19 cellular contexts compared by ENCODE assay signal in the genomic region with DNA sequence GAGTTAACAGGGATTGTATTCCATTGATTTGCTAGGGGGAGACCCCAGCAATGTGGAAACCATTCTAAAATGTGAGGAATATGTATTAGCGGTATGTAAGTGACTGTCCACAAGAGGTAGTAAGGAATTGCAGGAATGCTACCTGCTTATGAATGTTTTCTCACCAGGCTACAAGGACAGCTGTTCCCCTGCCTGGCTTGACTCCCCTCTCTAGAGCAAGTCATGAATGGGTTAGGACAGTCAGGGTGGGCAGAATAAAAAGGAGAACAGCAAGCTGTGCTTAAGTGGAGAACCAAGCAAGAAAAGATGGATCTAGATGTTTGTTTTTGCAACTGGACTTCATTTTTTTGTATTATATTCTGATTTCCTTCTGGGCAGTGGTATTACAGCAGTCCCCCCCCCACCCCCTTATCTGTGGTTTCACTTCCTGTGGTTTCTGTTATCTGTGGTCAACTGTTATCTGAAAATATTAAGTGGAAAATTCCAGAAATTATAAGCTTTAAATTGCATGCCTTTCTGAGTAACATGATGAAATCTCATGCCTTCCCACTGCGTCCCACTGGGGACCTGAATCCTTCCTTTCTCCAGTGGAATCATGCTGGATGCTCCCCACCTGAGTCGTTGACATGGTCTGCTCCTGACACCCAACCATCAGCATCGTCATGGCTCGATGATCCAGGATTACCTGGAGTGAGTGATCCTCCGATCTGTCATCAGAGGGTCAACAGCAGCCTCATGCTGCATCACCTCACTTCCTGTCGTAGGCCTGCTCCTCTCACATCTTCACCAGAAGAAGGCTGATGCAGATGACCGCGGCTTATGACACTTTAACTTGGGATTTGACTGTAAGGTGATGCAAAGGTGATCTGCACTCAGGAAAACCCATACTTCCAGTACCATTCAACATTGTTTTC. TPM values are rescaled to one million over a fixed set of nuclear protein-coding genes. Genes with fewer than 3 reads are reported as not detected.
DNase-seq lines count a peak whose midpoint lies in the region; ATAC-seq and TF ChIP-seq lines count a peak whose summit lies in the region.
"Had no signal": no experiment of that assay in that cellular context is flagged by ENCODE, and none has a peak within 500 bp of the region (broad histone marks: within the 10 kb centered on the region; RNA-seq: fewer than 3 reads in every experiment).

No MANE protein-coding gene starts in this region.

- no peak overlapping the region for H3K27ac ChIP-seq in HEK293 (ENCODE audit: extremely low read depth, low read depth, low read length)
- no peak overlapping the region for H3K27ac ChIP-seq in sigmoid colon
- H3K27ac ChIP-seq: left ventricle myocardium inferior, neutrophil, Peyer's patch had no signal

- no peak for ATAC-seq in HG02759 (IDR thresholded peaks at IDR 0.05; ENCODE audit: unreplicated experiment)
- ATAC-seq: activated naive CD4-positive, alpha-beta T cell treated with anti-CD3 and anti-CD28 coated beads, Interleukin-2, amount 50 U/mL, for 72 hours; SK-N-SH treated with all-trans-retinoic acid at 6 μM for 48 hours had no signal

- POLR2A ChIA-PET in HEK293 (lab: Yijun Ruan, JAX) = interaction anchor here (0.6 kb wide), 1 partner anchor 631 kb away, joined by 3 read pairs; a partner anchor contains a TSS

- WGBS in sigmoid colon, 2 donors = 89% methylated on average over 9 of the region's 9 CpGs

- intact Hi-C loops in sigmoid colon (cut with DNase I) = no loop called here

- no peak for TF ChIP-seq POLR2A in sigmoid colon (IDR thresholded peaks at IDR 0.05)

- no peak for TF ChIP-seq EP300 in sigmoid colon (IDR thresholded peaks at IDR 0.05)

- no peaks in the 10 kb centered on the region for H3K9me3 ChIP-seq in HEK293 (ENCODE audit: control insufficient read depth, insufficient read depth, low read depth, low read length)
- H3K9me3 ChIP-seq in sigmoid colon = no peaks in the 10 kb centered on the region
- H3K9me3 ChIP-seq: left ventricle myocardium inferior, neutrophil, Peyer's patch had no signal

- CTCF ChIA-PET in HEK293 (lab: Yijun Ruan, JAX) = interaction anchor here (0.6 to 1.6 kb wide), 5 partner anchors 303 to 585 kb away, joined by 3 to 6 read pairs (median 3); no protein-coding TSS in a partner anchor

- peak; percentile 51 for DNase-seq in AG09309 (ENCODE audit: low read depth)
- DNase-seq in astrocyte of the hippocampus (ENCODE audit: low read depth, low spot score) = peak; percentile 48
- peak; percentile 22 for DNase-seq in hepatic stellate cell (ENCODE audit: low spot score)
- no peak for DNase-seq in ureter (ENCODE audit: low spot score)
- DNase-seq in sigmoid colon = no peak
- DNase-seq in cerebellar cortex (ENCODE audit: low spot score) = no peak
- DNase-seq: activated CD4-positive, alpha-beta T cell treated with anti-CD3 and anti-CD28 coated beads for 1 hour; activated CD8-positive, alpha-beta memory T cell treated with anti-CD3 and anti-CD28 coated beads for 24 hours; CD4-positive, CD25-positive, alpha-beta regulatory T cell; left ventricle myocardium inferior; NCI-H1436; NCI-H2171 treated with DMSO at 0.1 percent for 48 hours; NCI-H748 treated with DMSO at 0.1 percent for 48 hours; Peyer's patch had no signal

- no peaks in the 10 kb centered on the region for H3K27me3 ChIP-seq in sigmoid colon
- H3K27me3 ChIP-seq: Peyer's patch had no signal

- H3K4me3 ChIP-seq in AG09309 (ENCODE audit: control insufficient read depth, low read depth, low read length) = no peak overlapping the region
- H3K4me3 ChIP-seq in HEK293 (ENCODE audit: low read depth, low read length) = no peak overlapping the region
- no peak overlapping the region for H3K4me3 ChIP-seq in sigmoid colon
- H3K4me3 ChIP-seq: left ventricle myocardium inferior, Peyer's patch had no signal

- peaks cover 4% of the 10 kb centered on the region; the same call in 1 of the 2 replicates for H3K4me1 ChIP-seq in HEK293 (ENCODE audit: control insufficient read depth, insufficient read depth, low read length)
- peaks cover 0 to 5% (median under 1%) of the 10 kb centered on the region in 4 donors for H3K4me1 ChIP-seq in sigmoid colon
- H3K4me1 ChIP-seq: Peyer's patch had no signal

- H3K36me3 ChIP-seq in HEK293 (ENCODE audit: control insufficient read depth in 2 of 2, insufficient read depth in 1 of 2, low read length in 2 of 2) = no peaks in the 10 kb centered on the region
- H3K36me3 ChIP-seq in sigmoid colon = no peaks in the 10 kb centered on the region
- H3K36me3 ChIP-seq: left ventricle myocardium inferior, neutrophil, Peyer's patch had no signal

- peak; percentile 5 for TF ChIP-seq CTCF in AG09309 (IDR thresholded peaks at IDR 0.05; ENCODE audit: control insufficient read depth, insufficient read depth, low read depth, low read length, missing control alignments)
- no peak for TF ChIP-seq CTCF in HEK293 (tag by site-specific recombination; IDR thresholded peaks at IDR 0.05)
- no peak for TF ChIP-seq CTCF in sigmoid colon (IDR thresholded peaks at IDR 0.05)

TF ChIP-seq in HEK293, 187 proteins besides CTCF, POLR2A, EP300 and RAD21:
- TF ChIP-seq ZNF239 (tag by site-specific recombination; IDR thresholded peaks at IDR 0.05) = no peak
- TF ChIP-seq ZNF341 (tag by site-specific recombination; IDR thresholded peaks at IDR 0.05; ENCODE audit: low read depth) = peak; percentile 77
TF ChIP-seq in HEK293: peak in this region for 1.

RNA-seq across cellular contexts. Expression of a gene that starts 52.2 kb away (rescaled TPM):
- total RNA-seq in ureter (249 TPM), sigmoid colon (100 to 1,000 TPM; 252 to 336 (median 291) TPM)
- 100 to 1,000 TPM; 181 to 297 (median 233) TPM for polyA plus RNA-seq in sigmoid colon

Comparison
In these comparisons a context has a peak if more than half of its experiments do, and no peak if none do; other contexts are left out.
1. DNase-seq: peak in AG09309 (single experiment), astrocyte of the hippocampus (single experiment) and hepatic stellate cell (single experiment); none in ureter (single experiment), sigmoid colon (single experiment) and cerebellar cortex (single experiment).